In the genomic region with DNA sequence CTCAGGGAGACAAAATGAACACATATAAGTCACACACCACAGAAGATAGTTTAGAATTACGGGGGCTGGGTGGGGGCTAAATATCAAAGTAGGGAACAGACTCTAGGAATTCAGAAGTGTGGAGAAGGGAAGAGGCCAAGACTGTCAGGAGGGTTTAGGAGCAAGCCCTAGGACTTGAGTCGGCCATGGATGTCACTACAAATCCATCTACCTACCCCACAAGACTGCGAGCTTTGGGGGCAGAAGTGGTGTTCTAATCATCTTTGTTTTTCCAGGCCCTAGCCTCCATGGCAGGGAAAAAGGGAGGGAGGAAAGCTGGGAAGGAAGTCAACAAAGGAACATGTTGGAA, we compare ENCODE assay signal across 22 cellular contexts. TPM values are rescaled to one million over a fixed set of nuclear protein-coding genes. Genes with fewer than 3 reads are reported as not detected.
DNase-seq lines count a peak whose midpoint lies in the region; ATAC-seq and TF ChIP-seq lines count a peak whose summit lies in the region.
"Had no signal": no experiment of that assay in that cellular context is flagged by ENCODE, and none has a peak within 500 bp of the region (broad histone marks: within the 10 kb centered on the region; RNA-seq: fewer than 3 reads in every experiment).

No MANE protein-coding gene starts in this region.

- 60% methylated on average over 3 of the region's 3 CpGs for WGBS in liver
- no CpG with 5 or more reads among the region's 3 CpGs for WGBS in neuronal stem cell (ENCODE audit: extremely low coverage in 2 of 2, insufficient read length in 2 of 2, insufficient replicate concordance in 1 of 2), 2 donors
- WGBS in GM23248 (ENCODE audit: low coverage in 1 of 2, low lambda C conversion rate in 2 of 2, missing lambda C conversion rate in 2 of 2), 2 experiments = 58 to 63% methylated on average over 3 of the region's 3 CpGs

- no peak overlapping the region for H3K18ac ChIP-seq in neuronal stem cell (ENCODE audit: low read length)

- H4K91ac ChIP-seq in neuronal stem cell (ENCODE audit: low read depth, low read length, poor library complexity) = no peak overlapping the region

- H3K4ac ChIP-seq in neuronal stem cell (ENCODE audit: low read length) = no peak overlapping the region

- H2BK5ac ChIP-seq in neuronal stem cell (ENCODE audit: low read length) = no peak overlapping the region

- H3K23ac ChIP-seq in neuronal stem cell (ENCODE audit: low read depth, low read length, poor library complexity) = no peak overlapping the region

- H3K4me1 ChIP-seq in ACC112 (ENCODE audit: control insufficient read depth, insufficient read depth, low read length, unreplicated experiment) (peaks cover 7% of the 10 kb centered on the region), liver (ENCODE audit: control insufficient read depth in 4 of 4, insufficient read depth in 4 of 4, low read length in 3 of 4) (peaks cover 4 to 38% (median 23%) of the 10 kb centered on the region in 4 donors), neuronal stem cell (ENCODE audit: control insufficient read depth in 2 of 2, insufficient read depth in 1 of 2, low read depth in 1 of 2, low read length in 2 of 2) (no peaks in the 10 kb centered on the region), GM23248 (ENCODE audit: insufficient read depth) (no peaks in the 10 kb centered on the region)

- H3K27ac ChIP-seq in ACC112 (ENCODE audit: low read depth, low read length) = no peak overlapping the region
- H3K27ac ChIP-seq in liver (ENCODE audit: low read depth in 1 of 2, low read length in 2 of 2) = peak overlapping the region; percentile 39 to 76
- H3K27ac ChIP-seq in neuronal stem cell (replicated peaks; ENCODE audit: low read length) = no peak overlapping the region
- H3K27ac ChIP-seq in GM23248 = no peak overlapping the region
- H3K27ac ChIP-seq: C4-2B, HL-60, SK-N-MC had no signal

- TF ChIP-seq CTCF in liver (IDR thresholded peaks at IDR 0.05; ENCODE audit: low read depth, low read length, missing input control) = no peak

- no peak overlapping the region for H3K4me2 ChIP-seq in neuronal stem cell (ENCODE audit: insufficient read depth, low read length, poor library complexity, severe bottlenecking)
- no peak overlapping the region for H3K4me2 ChIP-seq in GM23248 (ENCODE audit: unreplicated experiment)

- H4K20me1 ChIP-seq in GM23248 (ENCODE audit: insufficient read depth) = no peaks in the 10 kb centered on the region

- H2AFZ ChIP-seq in ACC112 (ENCODE audit: low read length, unreplicated experiment) (peak overlapping the region; percentile 45), neuronal stem cell (ENCODE audit: low read length) (peak overlapping the region; percentile 66), GM23248 (no peak overlapping the region)

- peaks cover 2% of the 10 kb centered on the region for H3K79me1 ChIP-seq in neuronal stem cell (ENCODE audit: low read depth, low read length)

- in situ Hi-C loops in GM23248 (cut with MboI) = no loop called here

- H3K9ac ChIP-seq in liver (ENCODE audit: low read depth in 1 of 2, low read length in 2 of 2) (no peak overlapping the region), neuronal stem cell (ENCODE audit: low read depth, low read length, poor library complexity) (no peak overlapping the region), GM23248 (no peak overlapping the region)

- no peaks in the 10 kb centered on the region for H3K36me3 ChIP-seq in ACC112 (ENCODE audit: insufficient read depth, low read length)
- H3K36me3 ChIP-seq in liver (ENCODE audit: control insufficient read depth in 4 of 4, insufficient read depth in 3 of 4, low read depth in 1 of 4, low read length in 3 of 4) = no peaks in the 10 kb centered on the region
- no peaks in the 10 kb centered on the region for H3K36me3 ChIP-seq in neuronal stem cell (replicated peaks in 1 of 2; ENCODE audit: control insufficient read depth in 2 of 2, insufficient read depth in 2 of 2, low read length in 2 of 2)
- H3K36me3 ChIP-seq in GM23248 (ENCODE audit: low read depth) = no peaks in the 10 kb centered on the region

- H3K79me2 ChIP-seq in ACC112 (ENCODE audit: control insufficient read depth, insufficient read depth, low read length, unreplicated experiment) = no peaks in the 10 kb centered on the region
- H3K79me2 ChIP-seq in GM23248 (ENCODE audit: insufficient read depth) = no peaks in the 10 kb centered on the region

- no peaks in the 10 kb centered on the region for H3K9me3 ChIP-seq in liver (ENCODE audit: control insufficient read depth in 4 of 4, low read length in 3 of 4)
- H3K9me3 ChIP-seq in neuronal stem cell (replicated peaks in 1 of 2; ENCODE audit: control insufficient read depth in 2 of 2, insufficient read depth in 1 of 2, low read depth in 1 of 2, low read length in 2 of 2) = no peaks in the 10 kb centered on the region
- H3K9me3 ChIP-seq in GM23248 (ENCODE audit: low read depth) = no peaks in the 10 kb centered on the region

- H2AK5ac ChIP-seq in neuronal stem cell (ENCODE audit: low read depth, low read length) = no peak overlapping the region

- DNase-seq in M059J (ENCODE audit: low read depth) = peak; percentile 6
- no peak for DNase-seq in neuronal stem cell (ENCODE audit: low spot score)
- no peak for DNase-seq in GM23248
- DNase-seq in amniotic stem cell (lab: John Stamatoyannopoulos, UW) = no peak
- no peak for DNase-seq in NCI-H128 (lab: John Stamatoyannopoulos, UW; ENCODE audit: unreplicated experiment)
- DNase-seq: COR-L47, DMS153, EL, H7, KG1, NCI-H1048, NCI-H146, NCI-H2081, NCI-H510A, NCI-H774, Right ventricle myocardium superior had no signal

- no peak overlapping the region for H3K14ac ChIP-seq in neuronal stem cell (ENCODE audit: low read length)

- H3K27me3 ChIP-seq in ACC112 (ENCODE audit: insufficient read depth, low read length) (no peaks in the 10 kb centered on the region), liver (ENCODE audit: control insufficient read depth in 4 of 4, insufficient read depth in 4 of 4, low read length in 3 of 4) (no peaks in the 10 kb centered on the region), neuronal stem cell (ENCODE audit: control insufficient read depth in 3 of 3, insufficient read depth in 3 of 3, low read depth in 1 of 3, low read length in 3 of 3) (peaks cover 0 to 5% (median 0%) of the 10 kb centered on the region in 3 experiments), GM23248 (replicated peaks; ENCODE audit: insufficient read depth) (no peaks in the 10 kb centered on the region)

- no peak for ATAC-seq in GM18909 (IDR thresholded peaks at IDR 0.05; ENCODE audit: poor library complexity, unreplicated experiment)

- H3F3A ChIP-seq in GM23248 (ENCODE audit: insufficient read depth) = no peaks in the 10 kb centered on the region

- H4K8ac ChIP-seq in neuronal stem cell (ENCODE audit: low read depth, low read length) = no peak overlapping the region

- no peaks in the 10 kb centered on the region for H3K9me2 ChIP-seq in GM23248 (ENCODE audit: insufficient read depth)

- no peak overlapping the region for H2BK120ac ChIP-seq in neuronal stem cell (ENCODE audit: low read depth, low read length)

- H2BK15ac ChIP-seq in neuronal stem cell (ENCODE audit: low read length) = no peak overlapping the region

- H3K4me3 ChIP-seq in ACC112 (ENCODE audit: low read depth, low read length) = no peak overlapping the region
- no peak overlapping the region for H3K4me3 ChIP-seq in liver (ENCODE audit: low read depth in 1 of 3, low read length in 3 of 3)
- no peak overlapping the region for H3K4me3 ChIP-seq in neuronal stem cell (ENCODE audit: low read length in 2 of 2)
- no peak overlapping the region for H3K4me3 ChIP-seq in GM23248
- H3K4me3 ChIP-seq: SK-N-MC had no signal

- TF ChIP-seq RAD21 in liver (IDR thresholded peaks at IDR 0.05) = no peak

- H2BK12ac ChIP-seq in neuronal stem cell (ENCODE audit: low read length) = no peak overlapping the region

TF ChIP-seq in liver, 16 proteins besides CTCF, POLR2A, EP300 and RAD21 (continues in another document):
- TF ChIP-seq MAX (IDR thresholded peaks at IDR 0.05) = no peak
- TF ChIP-seq, protein P1, sequence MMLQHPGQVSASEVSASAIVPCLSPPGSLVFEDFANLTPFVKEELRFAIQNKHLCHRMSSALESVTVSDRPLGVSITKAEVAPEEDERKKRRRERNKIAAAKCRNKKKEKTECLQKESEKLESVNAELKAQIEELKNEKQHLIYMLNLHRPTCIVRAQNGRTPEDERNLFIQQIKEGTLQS (IDR thresholded peaks at IDR 0.05) = no peak

RNA-seq across cellular contexts. Expression of gene ARHGAP19, which starts 5.8 kb away (rescaled TPM):
- 12.4 and 12.7 TPM in 2 replicates for total RNA-seq in M059J (2014; rRNA removed; shearing (Covaris generic))
- total RNA-seq in liver = 10 to 100 TPM in 1 of 2 donors, 1 to 10 TPM in 1; 5.3 to 23.4 TPM
- 1 to 10 TPM; 1.6 to 1.9 TPM for polyA plus RNA-seq in liver
- polyA plus RNA-seq in neuronal stem cell (2013, experiment 1 of 2) = 32.1 TPM
- polyA plus RNA-seq in neuronal stem cell (2013, experiment 2 of 2) = 34.3 TPM
- total RNA-seq in GM23248 (2014; rRNA removed; shearing (Covaris generic)) = 5.0 and 5.1 TPM in 2 replicates
- 1.9 and 2.2 TPM in 2 replicates for polyA plus RNA-seq in GM23248 (2016; fragmentation: Nextera tagmentation; extraction: Ambion mirVana)

RNA-seq across cellular contexts. Expression of gene FRAT1, which starts 20.9 kb away (rescaled TPM):
- 1.1 and 2.9 TPM in 2 replicates for total RNA-seq in M059J (2014; rRNA removed; shearing (Covaris generic))
- total RNA-seq in liver = 1 to 10 TPM; 5.9 to 7.4 TPM
- polyA plus RNA-seq in liver = 1 to 10 TPM; 4.3 to 4.6 TPM
- 1.8 TPM for polyA plus RNA-seq in neuronal stem cell (2013, experiment 1 of 2)
- 1.8 TPM for polyA plus RNA-seq in neuronal stem cell (2013, experiment 2 of 2)
- 1.6 and 1.8 TPM in 2 replicates for total RNA-seq in GM23248 (2014; rRNA removed; shearing (Covaris generic))
- 0.44 and 0.75 TPM in 2 replicates for polyA plus RNA-seq in GM23248 (2016; fragmentation: Nextera tagmentation; extraction: Ambion mirVana)

RNA-seq across cellular contexts. Expression of gene FRAT2, which starts 36.3 kb away (rescaled TPM):
- total RNA-seq in M059J (2014; rRNA removed; shearing (Covaris generic)) = 6.7 and 10.0 TPM in 2 replicates
- 10 to 100 TPM; 14.4 to 15.1 TPM for total RNA-seq in liver
- polyA plus RNA-seq in liver (1 to 10 TPM; 2.7 to 9.0 TPM), GM23248 (2016; fragmentation: Nextera tagmentation; extraction: Ambion mirVana) (1.6 and 2.8 TPM in 2 replicates)
- 6.9 TPM for polyA plus RNA-seq in neuronal stem cell (2013, experiment 1 of 2)
- 7.3 TPM for polyA plus RNA-seq in neuronal stem cell (2013, experiment 2 of 2)
- 10.3 and 16.3 TPM in 2 replicates for total RNA-seq in GM23248 (2014; rRNA removed; shearing (Covaris generic))

Comparison
In these comparisons a context has a peak if more than half of its experiments do, and no peak if none do; other contexts are left out.
1. H3K27ac ChIP-seq: peak in liver (2 of 2); none in ACC112 (single experiment), neuronal stem cell (single experiment) and GM23248 (single experiment).